In the genomic region with DNA sequence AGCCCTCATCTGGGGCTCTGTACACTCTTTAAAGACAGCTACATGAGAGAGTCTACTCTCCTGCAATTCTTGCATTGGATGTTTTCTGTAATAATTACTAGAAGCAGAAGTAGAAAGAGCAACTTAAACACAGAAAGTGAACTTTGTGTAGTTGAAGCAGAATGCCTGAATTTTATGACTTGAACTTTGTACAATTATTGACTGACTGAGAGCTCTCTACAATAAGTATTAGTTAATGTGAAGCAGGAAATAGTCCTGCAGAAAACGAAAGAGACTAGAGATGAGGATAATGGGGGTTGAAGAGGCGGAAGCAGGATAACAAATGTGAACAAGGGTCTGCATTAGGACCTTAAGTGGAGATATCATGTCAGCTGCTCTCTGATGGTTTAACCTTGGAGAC, we compare ENCODE assay signal across 13 cellular contexts.
DNase-seq lines count a peak whose midpoint lies in the region; ATAC-seq and TF ChIP-seq lines count a peak whose summit lies in the region.
"Had no signal": no experiment of that assay in that cellular context is flagged by ENCODE, and none has a peak within 500 bp of the region (broad histone marks: within the 10 kb centered on the region; RNA-seq: fewer than 3 reads in every experiment).

No MANE protein-coding gene starts in this region.

- ATAC-seq in left colon: peak; percentile 93
- ATAC-seq in right lobe of liver: peak in 3 of 4 donors; percentile 24 to 69 (median 33)
- no peak for ATAC-seq in GM18502 (IDR thresholded peaks at IDR 0.05; ENCODE audit: poor library complexity, unreplicated experiment)
- ATAC-seq: CD8-positive, alpha-beta T cell; GM12878 had no signal

- DNase-seq in HuH-7 (ENCODE audit: low spot score) (peak; percentile 30), left colon (no peak), right lobe of liver (no peak), GM20000 (ENCODE audit: low spot score) (no peak), T-helper 2 cell (no peak)
- DNase-seq: CD8-positive, alpha-beta T cell; DMS 273 treated with DMSO at 0.1 percent for 48 hours; DND-41; EL; H9 had no signal

- intact Hi-C loops in left colon (cut with DNase I, micrococcal nuclease) (no loop called here), right lobe of liver (cut with DNase I) (no loop called here)

- TF ChIP-seq CTCF in right lobe of liver (IDR thresholded peaks at IDR 0.05): no peak
- TF ChIP-seq CTCF in GM20000 (IDR thresholded peaks at IDR 0.05; ENCODE audit: extremely low read depth, missing control alignments): no peak

- no peak overlapping the region for H3K4me3 ChIP-seq in right lobe of liver
- H3K4me3 ChIP-seq: BLaER1 treated with 17β-estradiol and CSF1 and Interleukin-3, amounts not matched to agents 10 nM and 100 nM; GM12878 had no signal

- H3K36me3 ChIP-seq in right lobe of liver: no peaks in the 10 kb centered on the region

- no peaks in the 10 kb centered on the region for H3K27me3 ChIP-seq in right lobe of liver
- H3K27me3 ChIP-seq: BLaER1 treated with 17β-estradiol and CSF1 and Interleukin-3, amounts not matched to agents 10 nM and 100 nM had no signal

- 35% methylated on average over 2 of the region's 2 CpGs for WGBS in right lobe of liver (ENCODE audit: insufficient coverage, low coverage, low lambda C conversion rate, missing lambda C conversion rate)

- no peaks in the 10 kb centered on the region for H3K9me3 ChIP-seq in right lobe of liver

- TF ChIP-seq POLR2A in right lobe of liver (IDR thresholded peaks at IDR 0.05): no peak

- no peak overlapping the region for H3K27ac ChIP-seq in right lobe of liver
- H3K27ac ChIP-seq: BLaER1 treated with 17β-estradiol and CSF1 and Interleukin-3, amounts not matched to agents 10 nM and 100 nM had no signal

- H3K4me1 ChIP-seq in right lobe of liver: no peaks in the 10 kb centered on the region
- H3K4me1 ChIP-seq: BLaER1 treated with 17β-estradiol and CSF1 and Interleukin-3, amounts not matched to agents 10 nM and 100 nM had no signal
